Comparison of ENCODE assay signal across 7 cellular contexts in genomic region chr9:13424872-13425271, GRCh38.
"Had no signal": no experiment of that assay in that cellular context is flagged by ENCODE, and none has a peak within 500 bp of the region (broad histone marks: within the 10 kb centered on the region; RNA-seq: fewer than 3 reads in every experiment).

No MANE protein-coding gene starts in this region.

- FAIRE-seq: HTR-8/SVneo, K562 had no signal

- DNase-seq: H7, IMR-90 had no signal

- H3K36me3 ChIP-seq: HAP-1 had no signal

- H2AFZ ChIP-seq: GM23338 had no signal

- ATAC-seq: HCT116, K562 had no signal

- H3K4me3 ChIP-seq: GM23338, HAP-1, K562 had no signal

- H3K4me2 ChIP-seq: GM23338 had no signal

- H3K9me3 ChIP-seq: HAP-1 had no signal
